ENCODE assay signal across 8 cellular contexts in the genomic region with DNA sequence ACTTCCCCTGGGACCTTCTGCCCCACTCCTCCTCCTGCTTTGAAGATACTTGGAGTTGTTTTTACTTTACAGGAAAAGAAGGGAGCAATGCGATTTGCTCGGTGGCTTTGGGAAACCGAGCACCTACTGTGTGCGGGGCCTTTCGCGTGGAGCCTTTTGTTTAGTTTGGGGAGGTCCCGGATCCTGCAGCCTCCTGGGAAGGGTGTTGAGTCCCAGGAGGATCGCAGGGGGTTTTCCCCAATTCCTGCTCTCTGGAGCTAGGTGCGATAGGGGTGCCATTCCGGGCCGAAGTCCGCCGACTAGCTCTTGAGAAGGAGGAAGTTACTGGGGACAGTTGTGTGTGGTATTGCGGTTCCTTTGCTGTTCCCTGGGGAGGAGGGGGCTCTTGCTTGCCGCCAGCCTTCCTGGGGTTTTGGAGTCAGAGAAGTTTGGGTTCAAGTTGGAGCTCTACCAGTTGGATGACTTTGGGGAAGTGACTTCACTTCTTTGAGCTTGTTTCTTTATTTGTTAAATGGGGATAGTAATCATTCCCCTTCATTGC. TPM values are rescaled to one million over a fixed set of nuclear protein-coding genes. Genes with fewer than 3 reads are reported as not detected.
DNase-seq lines count a peak whose midpoint lies in the region; ATAC-seq, FAIRE-seq and TF ChIP-seq lines count a peak whose summit lies in the region.

No MANE protein-coding gene starts in this region.

- H3K9me3 ChIP-seq in esophagus muscularis mucosa (no peaks in the 10 kb centered on the region), pancreas (no peaks in the 10 kb centered on the region)

- no peak for TF ChIP-seq CTCF in GM12865 (IDR thresholded peaks at IDR 0.05; ENCODE audit: insufficient read depth, low read depth, low read length, missing control alignments)
- TF ChIP-seq CTCF in esophagus muscularis mucosa (IDR thresholded peaks at IDR 0.05), result no peak
- no peak for TF ChIP-seq CTCF in pancreas (IDR thresholded peaks at IDR 0.05)

- H3K36me3 ChIP-seq in esophagus muscularis mucosa (no peaks in the 10 kb centered on the region), pancreas (no peaks in the 10 kb centered on the region)

- DNase-seq in GM12865 (ENCODE audit: low read depth), result peak; percentile 74
- peak; percentile 80 for DNase-seq in SKM-1 treated with dmso at 0.1 percent for 144 hours (lab: John Stamatoyannopoulos, UW; ENCODE audit: unreplicated experiment)
- no peak for DNase-seq in esophagus muscularis mucosa (ENCODE audit: extremely low spot score)
- DNase-seq in pancreas, result peak in 1 of 6 donors; percentile 45
- DNase-seq in NCI-H146 treated with DMSO at 0.1 percent for 48 hours (lab: John Stamatoyannopoulos, UW; ENCODE audit: unreplicated experiment), result no peak
- no peak for DNase-seq in AG08395 (ENCODE audit: low spot score)
- no peak for DNase-seq in dedifferentiated amniotic fluid mesenchymal stem cell (ENCODE audit: extremely low spot score)

- WGBS in esophagus muscularis mucosa, result 17% methylated on average over 13 of the region's 15 CpGs
- 7 to 8% methylated on average over 15 of the region's 15 CpGs for WGBS in pancreas, 2 donors

- FAIRE-seq in pancreas (lab: Jason Lieb, UNC), result no peak

- H3K4me3 ChIP-seq in GM12865 (ENCODE audit: low read depth, low read length) (peak overlapping the region; percentile 93), esophagus muscularis mucosa (peak overlapping the region; percentile 64 to 84 (median 69)), pancreas (peak overlapping the region; percentile 42 to 63 (median 54))

- ATAC-seq in HG03045 (IDR thresholded peaks at IDR 0.05; ENCODE audit: unreplicated experiment) (peak; percentile 23), pancreas (peak in 2 of 4 donors; percentile 45 to 49)

- intact Hi-C loops in esophagus muscularis mucosa (cut with DNase I), result no loop called here
- intact Hi-C loops in pancreas (cut with DNase I), result no loop called here

- H3K27ac ChIP-seq in esophagus muscularis mucosa (replicated peaks in 1 of 4), result no peak overlapping the region
- peak overlapping the region in 2 of 4 donors; percentile 8 to 9 for H3K27ac ChIP-seq in pancreas

- no peak for TF ChIP-seq POLR2A in esophagus muscularis mucosa (IDR thresholded peaks at IDR 0.05; ENCODE audit: low read depth)

- H3K4me1 ChIP-seq in esophagus muscularis mucosa (peaks cover 10 to 27% (median 18%) of the 10 kb centered on the region in 4 donors), pancreas (peaks cover 0 to 14% (median 4%) of the 10 kb centered on the region in 3 donors)

- TF ChIP-seq EP300 in esophagus muscularis mucosa (IDR thresholded peaks at IDR 0.05), result no peak

- H3K27me3 ChIP-seq in esophagus muscularis mucosa, result no peaks in the 10 kb centered on the region
- H3K27me3 ChIP-seq in pancreas, result no peaks in the 10 kb centered on the region

RNA-seq across cellular contexts. Expression of a gene that starts 1.1 kb away (rescaled TPM):
- 1 to 10 TPM; 2.2 to 3.3 (median 2.5) TPM for total RNA-seq in esophagus muscularis mucosa
- total RNA-seq in pancreas, result 10 to 100 TPM in 2 of 6 donors, 1 to 10 TPM in 4; 2.7 to 10.6 (median 5.5) TPM
- polyA plus RNA-seq in pancreas, result 1 to 10 TPM; 1.5 to 2.4 TPM

RNA-seq across cellular contexts. Expression of a gene that starts 5.6 kb away (rescaled TPM):
- total RNA-seq in esophagus muscularis mucosa (10 to 100 TPM in 3 of 4 donors, 1 to 10 TPM in 1; 7.9 to 16.3 (median 14.7) TPM), pancreas (10 to 100 TPM in 4 of 6 donors, 1 to 10 TPM in 2; 8.4 to 13.8 (median 10.6) TPM)
- polyA plus RNA-seq in pancreas, result 10 to 100 TPM in 1 of 2 donors, 1 to 10 TPM in 1; 9.1 to 13.3 TPM

Comparison
In these comparisons a context has a peak if more than half of its experiments do, and no peak if none do; other contexts are left out.
1. DNase-seq: peak in GM12865 (single experiment) and SKM-1 treated with dmso at 0.1 percent for 144 hours (single experiment); none in esophagus muscularis mucosa (single experiment), NCI-H146 treated with DMSO at 0.1 percent for 48 hours (single experiment), AG08395 (single experiment) and dedifferentiated amniotic fluid mesenchymal stem cell (single experiment).
2. Peak in every context shown above with its lines, with median percentiles within 50 percentile points of each other: H3K4me3 ChIP-seq.